28 cellular contexts compared by ENCODE assay signal in genomic region chr2:70719231-70719630, GRCh38. TPM values are rescaled to one million over a fixed set of nuclear protein-coding genes. Genes with fewer than 3 reads are reported as not detected.
"Had no signal": no experiment of that assay in that cellular context is flagged by ENCODE, and none has a peak within 500 bp of the region (broad histone marks: within the 10 kb centered on the region; RNA-seq: fewer than 3 reads in every experiment).

No MANE protein-coding gene starts in this region.

- FAIRE-seq: colon, endometrium, frontal cortex had no signal

- H3K4me2 ChIP-seq: hepatocyte had no signal

- H3K36me3 ChIP-seq: gastroesophageal sphincter, heart left ventricle, left lung, lower lobe of right lung had no signal

- H3K4me1 ChIP-seq: foreskin keratinocyte, gastroesophageal sphincter, heart left ventricle, left lung, lower lobe of right lung had no signal

- H3K36me3 Mint-ChIP-seq: immature natural killer cell, mesothelial cell of epicardium had no signal

- H3K27ac ChIP-seq: coronary artery, epithelial cell of prostate, foreskin keratinocyte, gastroesophageal sphincter, heart left ventricle, hepatocyte, left lung, lower lobe of right lung had no signal

- H3K27ac Mint-ChIP-seq: effector memory CD8-positive, alpha-beta T cell; endodermal cell; immature natural killer cell; mesothelial cell of epicardium had no signal

- H3K4me3 Mint-ChIP-seq: effector memory CD8-positive, alpha-beta T cell; endodermal cell; immature natural killer cell; mesothelial cell of epicardium had no signal

- H3K4me1 Mint-ChIP-seq: immature natural killer cell, mesothelial cell of epicardium had no signal

- ATAC-seq: effector memory CD8-positive, alpha-beta T cell; esophagus mucosa; foreskin keratinocyte; gastroesophageal sphincter; heart left ventricle; left cardiac atrium; left lung; left ventricle myocardium superior; lower lobe of right lung; mucosa of descending colon had no signal

- H2AFZ ChIP-seq: hepatocyte had no signal

- H3K9me3 Mint-ChIP-seq: effector memory CD8-positive, alpha-beta T cell; endodermal cell; immature natural killer cell; mesothelial cell of epicardium had no signal

- H3K27me3 ChIP-seq: dorsolateral prefrontal cortex, gastroesophageal sphincter, heart left ventricle, hepatocyte had no signal

- H3K4me3 ChIP-seq: coronary artery, dorsolateral prefrontal cortex, gastroesophageal sphincter, heart left ventricle, hepatocyte, left lung, lower lobe of right lung, mucosa of descending colon had no signal

- DNase-seq: dermis blood vessel endothelial cell; effector CD8-positive, alpha-beta T cell; effector memory CD8-positive, alpha-beta T cell; endodermal cell; erythroblast; foreskin keratinocyte; heart left ventricle; hypothalamus; immature natural killer cell; islet precursor cell; left cardiac atrium; left lung; left ventricle myocardium superior; lower lobe of right lung; mesenchymal stem cell; mucosa of descending colon had no signal

- H3K79me2 ChIP-seq: hepatocyte had no signal

- H3K9me3 ChIP-seq: gastroesophageal sphincter, heart left ventricle, left lung, lower lobe of right lung, mucosa of descending colon had no signal

RNA-seq across cellular contexts. Expression of gene ADD2, which starts 48.8 kb away (rescaled TPM):
- total RNA-seq: fibroblast of villous mesenchyme, myocyte had no signal
- polyA plus RNA-seq: immature natural killer cell had no signal
